ENCODE assay signal across 17 cellular contexts in the genomic region with DNA sequence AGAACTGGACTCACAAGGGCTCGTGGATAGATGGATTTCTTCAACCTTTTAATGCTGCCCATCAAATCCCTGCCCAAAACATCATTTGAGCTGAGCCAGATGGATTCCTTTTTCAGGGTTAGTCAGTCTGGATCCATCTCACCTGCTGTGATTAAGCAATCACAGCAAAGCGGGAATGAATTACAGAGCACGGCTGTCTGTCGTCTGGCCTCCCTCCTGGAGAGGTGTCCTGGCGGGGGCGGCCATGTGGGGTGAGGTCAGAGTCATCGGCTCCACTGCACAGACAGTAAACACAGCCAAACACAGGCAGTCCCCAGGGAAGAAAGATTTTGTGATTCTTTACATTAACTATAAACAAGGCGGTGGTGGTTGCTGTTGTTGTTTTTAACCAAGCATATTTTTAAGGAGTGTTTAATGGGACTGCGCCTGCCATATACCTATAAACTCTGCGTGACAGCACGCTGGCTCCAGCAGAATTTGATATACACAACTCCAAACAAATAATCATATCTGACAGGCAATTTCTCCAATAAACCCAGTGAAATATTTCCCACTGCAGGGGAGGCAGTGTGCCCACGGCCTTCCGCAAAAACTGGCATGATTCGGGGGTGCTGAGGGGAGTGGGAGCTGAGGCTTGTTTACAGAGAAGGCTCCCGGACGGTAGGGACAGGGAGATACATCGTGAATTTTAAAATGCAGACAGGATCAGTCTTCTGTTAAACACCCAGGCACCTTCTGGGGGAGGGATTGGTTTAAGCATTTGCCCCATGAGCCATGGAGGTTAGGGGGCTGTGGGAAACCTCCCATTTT.
DNase-seq lines count a peak whose midpoint lies in the region; ATAC-seq, FAIRE-seq and TF ChIP-seq lines count a peak whose summit lies in the region.
"Had no signal": no experiment of that assay in that cellular context is flagged by ENCODE, and none has a peak within 500 bp of the region (broad histone marks: within the 10 kb centered on the region; RNA-seq: fewer than 3 reads in every experiment).

No MANE protein-coding gene starts in this region.

- no peak overlapping the region for H3K4me3 ChIP-seq in smooth muscle cell
- H3K4me3 ChIP-seq: dorsolateral prefrontal cortex, testis had no signal

- H3F3A ChIP-seq in smooth muscle cell (ENCODE audit: low read depth) = no peaks in the 10 kb centered on the region

- no peak for TF ChIP-seq CTCF in smooth muscle cell (IDR thresholded peaks at IDR 0.05; ENCODE audit: borderline replicate concordance, insufficient read depth, poor library complexity, severe bottlenecking)

- H3K4me1 Mint-ChIP-seq in immature natural killer cell = peaks cover 0 to 2% of the 10 kb centered on the region in 2 donors
- H3K4me1 Mint-ChIP-seq: activated B cell treated with CpG ODN at 0.5 μM for 24 hours had no signal

- no peak overlapping the region for H3K27ac Mint-ChIP-seq in immature natural killer cell
- H3K27ac Mint-ChIP-seq: activated B cell treated with CpG ODN at 0.5 μM for 24 hours; naive thymus-derived CD4-positive, alpha-beta T cell had no signal

- DNase-seq in NCI-H82 (lab: John Stamatoyannopoulos, UW) = peak; percentile 53
- DNase-seq in NCI-H82 treated with DMSO at 0.1 percent for 48 hours (lab: John Stamatoyannopoulos, UW; ENCODE audit: unreplicated experiment) = no peak
- DNase-seq in RCC 7860 (ENCODE audit: low spot score) = peak; percentile 57
- DNase-seq in left kidney (ENCODE audit: low read depth, low spot score) = peak; percentile 80
- no peak for DNase-seq in smooth muscle cell (lab: John Stamatoyannopoulos, UW; ENCODE audit: unreplicated experiment)
- DNase-seq in immature natural killer cell = no peak
- no peak for DNase-seq in activated T-cell treated with anti-CD3 and anti-CD28 coated beads for 4 hours
- DNase-seq: activated B cell treated with CpG ODN at 0.5 μM for 24 hours; CD8-positive, alpha-beta memory T cell; dorsolateral prefrontal cortex; GF-D8; left cardiac atrium; naive thymus-derived CD4-positive, alpha-beta T cell; stimulated activated CD4-positive, alpha-beta T cell treated with anti-CD3 and anti-CD28 coated beads, Interleukin-2, amount 100 ng/mL, for 24 hours; stimulated activated CD8-positive, alpha-beta memory T cell treated with anti-CD3 and anti-CD28 coated beads, Interleukin-4, amount 100 ng/mL, for 48 hours; testis had no signal

- no peaks in the 10 kb centered on the region for H3K36me3 Mint-ChIP-seq in immature natural killer cell
- H3K36me3 Mint-ChIP-seq: naive thymus-derived CD4-positive, alpha-beta T cell had no signal

- H3K4me3 Mint-ChIP-seq in immature natural killer cell = no peak overlapping the region
- H3K4me3 Mint-ChIP-seq: activated B cell treated with CpG ODN at 0.5 μM for 24 hours; CD8-positive, alpha-beta memory T cell; naive thymus-derived CD4-positive, alpha-beta T cell had no signal

- H3K4me1 ChIP-seq in smooth muscle cell (ENCODE audit: low read depth) = no peaks in the 10 kb centered on the region
- H3K4me1 ChIP-seq: testis had no signal

- no peaks in the 10 kb centered on the region for H4K20me1 ChIP-seq in smooth muscle cell (ENCODE audit: low read depth)

- ATAC-seq in HG02970 (IDR thresholded peaks at IDR 0.05; ENCODE audit: low FRiP score, unreplicated experiment) = no peak
- ATAC-seq: naive thymus-derived CD4-positive, alpha-beta T cell had no signal

- peak overlapping the region; percentile 24 for H3K27ac ChIP-seq in smooth muscle cell (ENCODE audit: low read depth)
- H3K27ac ChIP-seq: dorsolateral prefrontal cortex, testis had no signal

- no peaks in the 10 kb centered on the region for H3K9me3 ChIP-seq in smooth muscle cell (replicated peaks; ENCODE audit: low read depth)
- H3K9me3 ChIP-seq: testis had no signal

- no peak overlapping the region for H2AFZ ChIP-seq in smooth muscle cell (ENCODE audit: low read depth)

- H3K27me3 ChIP-seq in smooth muscle cell (ENCODE audit: low read depth) = no peaks in the 10 kb centered on the region
- H3K27me3 ChIP-seq: testis had no signal

- H3K9ac ChIP-seq in smooth muscle cell (ENCODE audit: low read depth) = peak overlapping the region; percentile 14

- H3K9me3 Mint-ChIP-seq in immature natural killer cell = no peaks in the 10 kb centered on the region
- H3K9me3 Mint-ChIP-seq: activated B cell treated with CpG ODN at 0.5 μM for 24 hours; CD8-positive, alpha-beta memory T cell had no signal

- no peaks in the 10 kb centered on the region for H3K36me3 ChIP-seq in smooth muscle cell (ENCODE audit: low read depth)

- no peaks in the 10 kb centered on the region for H3K79me2 ChIP-seq in smooth muscle cell (ENCODE audit: low read depth)

- no peak for FAIRE-seq in RCC 7860 (lab: Jason Lieb, UNC)

- 53% methylated on average over 17 of the region's 17 CpGs for WGBS in smooth muscle cell (ENCODE audit: low lambda C conversion rate)

- H3K27me3 Mint-ChIP-seq in immature natural killer cell (ENCODE audit: low read depth in 3 of 3) = peaks cover 0 to 13% (median 5%) of the 10 kb centered on the region in 3 donors

- H3K4me2 ChIP-seq in smooth muscle cell = peak overlapping the region; percentile 21

Comparison
In these comparisons a context has a peak if more than half of its experiments do, and no peak if none do; other contexts are left out.
1. DNase-seq: peak in NCI-H82 (single experiment), RCC 7860 (single experiment) and left kidney (single experiment); none in NCI-H82 treated with DMSO at 0.1 percent for 48 hours (single experiment), smooth muscle cell (single experiment), immature natural killer cell (0 of 3) and activated T-cell treated with anti-CD3 and anti-CD28 coated beads for 4 hours (single experiment).